1 cellular context compared by ENCODE assay signal in the genomic region with DNA sequence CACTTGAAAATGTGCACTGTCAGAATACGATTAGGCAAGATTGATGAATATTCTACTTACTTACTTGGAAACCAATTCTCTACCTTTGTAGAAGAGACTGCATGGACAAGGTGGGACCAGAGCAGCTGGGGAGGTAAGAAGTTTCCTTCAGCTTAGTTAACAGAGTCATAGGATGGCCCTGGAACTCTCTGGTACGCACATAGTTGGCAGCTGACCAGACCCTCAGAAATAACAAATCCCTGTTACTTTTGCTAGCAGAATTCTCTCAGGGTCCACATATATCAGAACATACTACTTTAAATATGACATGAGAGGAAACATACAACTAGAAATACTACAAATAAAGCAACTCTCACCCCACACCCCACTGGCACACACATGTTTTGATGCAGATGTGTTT.
TF ChIP-seq lines count a peak whose summit lies in the region.

No MANE protein-coding gene starts in this region.

TF ChIP-seq in K562, 482 proteins besides CTCF, POLR2A, EP300 and RAD21:
- TF ChIP-seq, protein P1, sequence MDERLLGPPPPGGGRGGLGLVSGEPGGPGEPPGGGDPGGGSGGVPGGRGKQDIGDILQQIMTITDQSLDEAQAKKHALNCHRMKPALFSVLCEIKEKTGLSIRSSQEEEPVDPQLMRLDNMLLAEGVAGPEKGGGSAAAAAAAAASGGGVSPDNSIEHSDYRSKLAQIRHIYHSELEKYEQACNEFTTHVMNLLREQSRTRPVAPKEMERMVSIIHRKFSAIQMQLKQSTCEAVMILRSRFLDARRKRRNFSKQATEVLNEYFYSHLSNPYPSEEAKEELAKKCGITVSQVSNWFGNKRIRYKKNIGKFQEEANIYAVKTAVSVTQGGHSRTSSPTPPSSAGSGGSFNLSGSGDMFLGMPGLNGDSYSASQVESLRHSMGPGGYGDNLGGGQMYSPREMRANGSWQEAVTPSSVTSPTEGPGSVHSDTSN (CRISPR knock-in tag; IDR thresholded peaks at IDR 0.05; ENCODE audit: low read depth): no peak
- TF ChIP-seq, protein P1 (tag; conservative IDR thresholded peaks at IDR 0.05; ENCODE audit: low read depth): 0 out of 2 replicates have a peak, but pooled peaks have one; percentile 26
- TF ChIP-seq MAFG (tag; conservative IDR thresholded peaks at IDR 0.05) (no peak; the same call in 1 of the 2 replicates), ZNF316 (IDR thresholded peaks at IDR 0.05) (no peak), MEIS2 (IDR thresholded peaks at IDR 0.05; ENCODE audit: partially characterized antibody) (peak; percentile 42)
